In genomic region chr16:75099738-75100615, GRCh38 we compare ENCODE assay signal across 9 cellular contexts. TPM values are rescaled to one million over a fixed set of nuclear protein-coding genes. Genes with fewer than 3 reads are reported as not detected.
DNase-seq lines count a peak whose midpoint lies in the region; ATAC-seq and TF ChIP-seq lines count a peak whose summit lies in the region.
"Had no signal": no experiment of that assay in that cellular context is flagged by ENCODE, and none has a peak within 500 bp of the region (broad histone marks: within the 10 kb centered on the region; RNA-seq: fewer than 3 reads in every experiment).

No MANE protein-coding gene starts in this region.

- TF ChIP-seq RAD21 in liver (IDR thresholded peaks at IDR 0.05): peak in 1 of 2 donors; percentile 29

- TF ChIP-seq CTCF in liver (IDR thresholded peaks at IDR 0.05; ENCODE audit: low read depth, low read length, missing input control): no peak

- H3K9me3 Mint-ChIP-seq in activated CD4-positive, alpha-beta memory T cell treated with anti-CD3 and anti-CD28 coated beads for 36 hours: peaks cover 2% of the 10 kb centered on the region

- peak overlapping the region; percentile 50 for H3K4me3 Mint-ChIP-seq in activated CD4-positive, alpha-beta memory T cell treated with anti-CD3 and anti-CD28 coated beads for 36 hours

- peak overlapping the region in 1 of 2 donors; percentile 32 for H3K27ac ChIP-seq in liver (ENCODE audit: low read depth in 1 of 2, low read length in 2 of 2)
- H3K27ac ChIP-seq: KMS-11 had no signal

- ATAC-seq in GM18502 (IDR thresholded peaks at IDR 0.05; ENCODE audit: poor library complexity, unreplicated experiment) (peak; percentile 66), HG03064 (IDR thresholded peaks at IDR 0.05; ENCODE audit: low read depth, unreplicated experiment) (peak; percentile 68), GM18870 (IDR thresholded peaks at IDR 0.05; ENCODE audit: unreplicated experiment) (no peak)

- H3K36me3 Mint-ChIP-seq in activated CD4-positive, alpha-beta memory T cell treated with anti-CD3 and anti-CD28 coated beads for 36 hours: peaks cover 14% of the 10 kb centered on the region

- POLR2A ChIA-PET in activated CD4-positive, alpha-beta memory T cell treated with anti-CD3 and anti-CD28 coated beads for 36 hours (lab: Charles Lee): interaction anchor here (0.5 to 4.7 kb wide), 6 partner anchors 10 to 386 kb away, joined by 3 to 56 read pairs (median 4); partner anchors contain the start of gene WDR59

- peak; percentile 76 for DNase-seq in activated CD4-positive, alpha-beta memory T cell treated with anti-CD3 and anti-CD28 coated beads for 36 hours
- DNase-seq in NCI-H524 (lab: John Stamatoyannopoulos, UW): no peak
- no peak for DNase-seq in NCI-H2081 treated with DMSO at 0.1 percent for 48 hours (lab: John Stamatoyannopoulos, UW)
- DNase-seq in globus pallidus (ENCODE audit: low spot score): no peak

- H3K27me3 Mint-ChIP-seq in activated CD4-positive, alpha-beta memory T cell treated with anti-CD3 and anti-CD28 coated beads for 36 hours: no peaks in the 10 kb centered on the region

- peaks cover 0 to 7% (median 0%) of the 10 kb centered on the region in 4 donors for H3K4me1 ChIP-seq in liver (ENCODE audit: control insufficient read depth in 4 of 4, insufficient read depth in 4 of 4, low read length in 3 of 4)

- H3K4me1 Mint-ChIP-seq in activated CD4-positive, alpha-beta memory T cell treated with anti-CD3 and anti-CD28 coated beads for 36 hours (ENCODE audit: low read depth): peaks cover 57% of the 10 kb centered on the region

- WGBS in liver: 82% methylated on average over 16 of the region's 16 CpGs

- no peak overlapping the region for H3K9ac ChIP-seq in liver (ENCODE audit: low read depth in 1 of 2, low read length in 2 of 2)
- H3K9ac ChIP-seq: KMS-11 had no signal

- H3K27ac Mint-ChIP-seq in activated CD4-positive, alpha-beta memory T cell treated with anti-CD3 and anti-CD28 coated beads for 36 hours: peak overlapping the region; percentile 92

- intact Hi-C loops in activated CD4-positive, alpha-beta memory T cell treated with anti-CD3 and anti-CD28 coated beads for 36 hours (cut with micrococcal nuclease): loop anchor here (1.0 to 5.0 kb wide), 2 partner anchors 9 to 38 kb away; no protein-coding TSS in a partner anchor

- H3K9me3 ChIP-seq in liver (ENCODE audit: control insufficient read depth in 4 of 4, low read length in 3 of 4): no peaks in the 10 kb centered on the region

- CTCF ChIA-PET in activated CD4-positive, alpha-beta memory T cell treated with anti-CD3 and anti-CD28 coated beads for 36 hours (lab: Charles Lee): interaction anchor here (1.3 to 6.4 kb wide), 3 partner anchors 10 to 102 kb away, joined by 3 to 79 read pairs (median 20); partner anchors contain the start of gene ZNRF1

- H3K36me3 ChIP-seq in liver (ENCODE audit: control insufficient read depth in 4 of 4, insufficient read depth in 3 of 4, low read depth in 1 of 4, low read length in 3 of 4): peaks cover 0 to 2% (median 0%) of the 10 kb centered on the region in 4 donors

- no peak overlapping the region for H3K4me3 ChIP-seq in liver (ENCODE audit: low read depth in 1 of 3, low read length in 3 of 3)

- no peaks in the 10 kb centered on the region for H3K27me3 ChIP-seq in liver (ENCODE audit: control insufficient read depth in 4 of 4, insufficient read depth in 4 of 4, low read length in 3 of 4)

TF ChIP-seq in liver, 16 proteins besides CTCF, POLR2A, EP300 and RAD21:
- TF ChIP-seq FOXA1 (IDR thresholded peaks at IDR 0.05) (no peak), YY1 (IDR thresholded peaks at IDR 0.05) (no peak), NR2F2 (IDR thresholded peaks at IDR 0.05) (peak; percentile 21)

RNA-seq across cellular contexts. Expression of gene LDHD, which starts 16.6 kb away (rescaled TPM):
- under 1 TPM; 0.43 to 0.75 TPM for total RNA-seq in activated CD4-positive, alpha-beta memory T cell treated with anti-CD3 and anti-CD28 coated beads for 36 hours
- total RNA-seq in liver: 10 to 100 TPM; 27.7 to 84.1 TPM
- 10 to 100 TPM; 69.6 to 83.1 TPM for polyA plus RNA-seq in liver

RNA-seq across cellular contexts. Expression of gene ZFP1, which starts 48.3 kb away (rescaled TPM):
- 10 to 100 TPM; 17.2 to 19.4 TPM for total RNA-seq in activated CD4-positive, alpha-beta memory T cell treated with anti-CD3 and anti-CD28 coated beads for 36 hours
- total RNA-seq in liver: 1 to 10 TPM; 8.1 to 8.5 TPM
- 1 to 10 TPM; 3.8 to 4.0 TPM for polyA plus RNA-seq in liver

Comparison
In these comparisons a context has a peak if more than half of its experiments do, and no peak if none do; other contexts are left out.
1. RNA of gene LDHD, which starts 16.6 kb away (total RNA-seq): 27.7 to 84.1 TPM in liver; 0.43 to 0.75 TPM in activated CD4-positive, alpha-beta memory T cell treated with anti-CD3 and anti-CD28 coated beads for 36 hours; every median in the first group is over 10 times any median in the second.